In genomic region chr5:40762716-40763115, GRCh38 we compare ENCODE assay signal across 13 cellular contexts. TPM values are rescaled to one million over a fixed set of nuclear protein-coding genes. Genes with fewer than 3 reads are reported as not detected.
DNase-seq lines count a peak whose midpoint lies in the region; ATAC-seq and TF ChIP-seq lines count a peak whose summit lies in the region.
"Had no signal": no experiment of that assay in that cellular context is flagged by ENCODE, and none has a peak within 500 bp of the region (broad histone marks: within the 10 kb centered on the region; RNA-seq: fewer than 3 reads in every experiment).

No MANE protein-coding gene starts in this region.

- no peak for ATAC-seq in SK-N-SH treated with all-trans-retinoic acid at 6 μM for 48 hours
- ATAC-seq in GM21737 (IDR thresholded peaks at IDR 0.05; ENCODE audit: unreplicated experiment), result no peak
- ATAC-seq: HCT116 had no signal

- CTCF ChIA-PET in SK-N-SH (lab: Yijun Ruan, JAX), result no interaction called here
- CTCF ChIA-PET in PC-9 (lab: Charles Lee), result no interaction called here

- H3K27me3 ChIP-seq in SK-N-SH (ENCODE audit: insufficient read depth) (no peaks in the 10 kb centered on the region), PC-9 (ENCODE audit: insufficient read depth, low read depth) (no peaks in the 10 kb centered on the region)
- H3K27me3 ChIP-seq: BLaER1 treated with 17β-estradiol and CSF1 and Interleukin-3, amounts not matched to agents 10 nM and 100 nM had no signal

- POLR2A ChIA-PET in SK-N-SH (lab: Yijun Ruan, JAX), result no interaction called here
- POLR2A ChIA-PET in PC-9 (lab: Charles Lee; ENCODE audit: unreplicated experiment), result no interaction called here

- H4K20me1 ChIP-seq in SK-N-SH (ENCODE audit: insufficient read depth), result no peaks in the 10 kb centered on the region; the same call in 1 of the 2 replicates
- peaks cover 11% of the 10 kb centered on the region; the same call in 1 of the 2 replicates for H4K20me1 ChIP-seq in PC-9 (ENCODE audit: insufficient read depth)

- no peaks in the 10 kb centered on the region for H3K4me1 ChIP-seq in SK-N-SH (ENCODE audit: control insufficient read depth in 1 of 2, insufficient read depth in 2 of 2, low read depth in 1 of 2, low read length in 1 of 2)
- H3K4me1 ChIP-seq in PC-9 (replicated peaks; ENCODE audit: insufficient read depth), result no peaks in the 10 kb centered on the region
- H3K4me1 ChIP-seq: BLaER1 treated with 17β-estradiol and CSF1 and Interleukin-3, amounts not matched to agents 10 nM and 100 nM had no signal

- H3K9ac ChIP-seq in SK-N-SH, result no peak overlapping the region
- H3K9ac ChIP-seq: BLaER1 treated with 17β-estradiol and CSF1 and Interleukin-3, amounts not matched to agents 10 nM and 100 nM had no signal

- intact Hi-C loops in PC-9 (cut with micrococcal nuclease; ENCODE audit: unreplicated experiment), result no loop called here

- H3K79me2 ChIP-seq in SK-N-SH (ENCODE audit: insufficient read depth), result peaks cover 11% of the 10 kb centered on the region; the same call in 1 of the 2 replicates
- H3K79me2 ChIP-seq in PC-9 (ENCODE audit: low read depth), result no peaks in the 10 kb centered on the region

- TF ChIP-seq RAD21 in SK-N-SH (IDR thresholded peaks at IDR 0.05; ENCODE audit: low read length), result no peak

- no peak for DNase-seq in SK-N-SH
- peak; percentile 30 for DNase-seq in M059J (ENCODE audit: low read depth)
- peak; percentile 68 for DNase-seq in fibroblast of mammary gland (ENCODE audit: low read depth)
- peak; percentile 6 for DNase-seq in stromal cell of bone marrow (ENCODE audit: low read depth)
- DNase-seq in DMS 273 (lab: John Stamatoyannopoulos, UW; ENCODE audit: unreplicated experiment), result no peak
- no peak for DNase-seq in PC-9
- DNase-seq: CD4-positive, CD25-positive, alpha-beta regulatory T cell; DMS 273 treated with DMSO at 0.1 percent for 48 hours had no signal

- no peaks in the 10 kb centered on the region for H3K9me3 ChIP-seq in SK-N-SH
- no peaks in the 10 kb centered on the region for H3K9me3 ChIP-seq in PC-9 (ENCODE audit: insufficient read depth, low read depth)
- H3K9me3 ChIP-seq: BLaER1 treated with 17β-estradiol and CSF1 and Interleukin-3, amounts not matched to agents 10 nM and 100 nM had no signal

- H3K4me3 ChIP-seq in SK-N-SH (ENCODE audit: low read depth in 2 of 2, low read length in 1 of 2), result no peak overlapping the region
- H3K4me3 ChIP-seq in fibroblast of mammary gland (ENCODE audit: control insufficient read depth, low read depth, low read length), result no peak overlapping the region
- no peak overlapping the region for H3K4me3 ChIP-seq in PC-9
- H3K4me3 ChIP-seq: BLaER1 treated with 17β-estradiol and CSF1 and Interleukin-3, amounts not matched to agents 10 nM and 100 nM had no signal

- peaks cover 20% of the 10 kb centered on the region for H3F3A ChIP-seq in SK-N-SH (replicated peaks; ENCODE audit: insufficient read depth)
- H3F3A ChIP-seq in PC-9 (ENCODE audit: insufficient read depth, low read depth), result peaks cover 17% of the 10 kb centered on the region

- H3K36me3 ChIP-seq in SK-N-SH (replicated peaks in 1 of 2; ENCODE audit: control insufficient read depth in 1 of 2, insufficient read depth in 2 of 2, low read length in 1 of 2), result peaks cover 67 to 75% of the 10 kb centered on the region in 2 experiments
- peaks cover 44% of the 10 kb centered on the region for H3K36me3 ChIP-seq in PC-9 (ENCODE audit: low read depth)

- H2AFZ ChIP-seq in SK-N-SH (ENCODE audit: low read depth), result no peak overlapping the region
- H2AFZ ChIP-seq in PC-9, result no peak overlapping the region

- no peak for TF ChIP-seq CTCF in SK-N-SH (IDR thresholded peaks at IDR 0.05)
- TF ChIP-seq CTCF in fibroblast of mammary gland (conservative IDR thresholded peaks at IDR 0.05; ENCODE audit: control insufficient read depth, insufficient read depth, low read depth, low read length), result no peak
- no peak for TF ChIP-seq CTCF in PC-9 (conservative IDR thresholded peaks at IDR 0.05)

- no peak overlapping the region for H3K27ac ChIP-seq in SK-N-SH (ENCODE audit: low read depth in 2 of 2, low read length in 1 of 2)
- H3K27ac ChIP-seq in PC-9, result no peak overlapping the region
- H3K27ac ChIP-seq: 22Rv1; BLaER1 treated with 17β-estradiol and CSF1 and Interleukin-3, amounts not matched to agents 10 nM and 100 nM had no signal

- 81% methylated on average over 2 of the region's 2 CpGs for WGBS in SK-N-SH (ENCODE audit: low lambda C conversion rate)

- BruUV-seq in PC-9 (replicated peaks; lab: Mats Ljungman, UMichigan), result no TSS peak

- H3K4me2 ChIP-seq in SK-N-SH, result no peak overlapping the region
- H3K4me2 ChIP-seq in PC-9, result no peak overlapping the region
- H3K4me2 ChIP-seq: BLaER1 treated with 17β-estradiol and CSF1 and Interleukin-3, amounts not matched to agents 10 nM and 100 nM had no signal

- no peaks in the 10 kb centered on the region for H3K9me2 ChIP-seq in SK-N-SH
- H3K9me2 ChIP-seq in PC-9 (ENCODE audit: insufficient read depth), result no peaks in the 10 kb centered on the region

- no peak for TF ChIP-seq EP300 in SK-N-SH (IDR thresholded peaks at IDR 0.05; ENCODE audit: borderline replicate concordance in 1 of 2, low read depth in 1 of 2, low read length in 1 of 2)

TF ChIP-seq in SK-N-SH treated with all-trans-retinoic acid at 6 μM for 48 hours, 23 proteins besides CTCF, POLR2A, EP300 and RAD21:
- TF ChIP-seq ISL1 (CRISPR knock-in tag; IDR thresholded peaks at IDR 0.05), result 0 out of 2 replicates have a peak, but pooled peaks have one; percentile 14
- TF ChIP-seq OSR1 (CRISPR knock-in tag; IDR thresholded peaks at IDR 0.05), result no peak
TF ChIP-seq in SK-N-SH treated with all-trans-retinoic acid at 6 μM for 48 hours: peak in this region for 1.

TF ChIP-seq in SK-N-SH, 30 proteins besides CTCF, POLR2A, EP300 and RAD21:
- no peak for TF ChIP-seq RXRA (IDR thresholded peaks at IDR 0.05; ENCODE audit: borderline replicate concordance, low read depth)
- no peak for TF ChIP-seq YY1 (IDR thresholded peaks at IDR 0.05; ENCODE audit: low read depth)
- TF ChIP-seq MXI1 (IDR thresholded peaks at IDR 0.05; ENCODE audit: low read depth, low read length), result no peak
- TF ChIP-seq, protein P1, sequence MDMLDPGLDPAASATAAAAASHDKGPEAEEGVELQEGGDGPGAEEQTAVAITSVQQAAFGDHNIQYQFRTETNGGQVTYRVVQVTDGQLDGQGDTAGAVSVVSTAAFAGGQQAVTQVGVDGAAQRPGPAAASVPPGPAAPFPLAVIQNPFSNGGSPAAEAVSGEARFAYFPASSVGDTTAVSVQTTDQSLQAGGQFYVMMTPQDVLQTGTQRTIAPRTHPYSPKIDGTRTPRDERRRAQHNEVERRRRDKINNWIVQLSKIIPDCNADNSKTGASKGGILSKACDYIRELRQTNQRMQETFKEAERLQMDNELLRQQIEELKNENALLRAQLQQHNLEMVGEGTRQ (IDR thresholded peaks at IDR 0.05; ENCODE audit: borderline replicate concordance, low read depth, low read length), result no peak
- TF ChIP-seq SMC3 (IDR thresholded peaks at IDR 0.05; ENCODE audit: low read depth, low read length), result no peak
- no peak for TF ChIP-seq PBX3 (IDR thresholded peaks at IDR 0.05)
- TF ChIP-seq FOSL2 (IDR thresholded peaks at IDR 0.05; ENCODE audit: borderline replicate concordance, low read depth), result no peak
- TF ChIP-seq REST (IDR thresholded peaks at IDR 0.05; ENCODE audit: low read depth, low read length), result no peak
- no peak for TF ChIP-seq EZH2phosphoT487 (IDR thresholded peaks at IDR 0.05; ENCODE audit: borderline replicate concordance, low read depth)

RNA-seq across cellular contexts. Expression of gene TTC33, which starts 7.0 kb away (rescaled TPM):
- 2.2 and 3.3 TPM in 2 replicates for polyA plus RNA-seq in SK-N-SH (2012; rRNA removed)
- 4.3 and 4.9 TPM in 2 replicates for polyA plus RNA-seq in SK-N-SH (2012; cell fraction: cytosol; rRNA removed)
- 1.9 and 4.5 TPM in 2 replicates for polyA plus RNA-seq in SK-N-SH (2012; cell fraction: nucleus; rRNA removed)
- 13.6 and 16.7 TPM in 2 replicates for total RNA-seq in M059J (2014; rRNA removed; shearing (Covaris generic))
- total RNA-seq in PC-9 (2021), result 29.4 and 30.2 TPM in 2 replicates

RNA-seq across cellular contexts. Expression of gene PRKAA1, which starts 35.5 kb away (rescaled TPM):
- polyA plus RNA-seq in SK-N-SH (2012; rRNA removed), result 23.2 and 34.4 TPM in 2 replicates
- polyA plus RNA-seq in SK-N-SH (2012; cell fraction: cytosol; rRNA removed), result 24.4 and 27.7 TPM in 2 replicates
- 63.9 and 115 TPM in 2 replicates for polyA plus RNA-seq in SK-N-SH (2012; cell fraction: nucleus; rRNA removed)
- 59.4 and 79.2 TPM in 2 replicates for total RNA-seq in M059J (2014; rRNA removed; shearing (Covaris generic))
- total RNA-seq in PC-9 (2021), result 155 and 178 TPM in 2 replicates

Comparison
In these comparisons a context has a peak if more than half of its experiments do, and no peak if none do; other contexts are left out.
1. DNase-seq: peak in M059J (single experiment), fibroblast of mammary gland (single experiment) and stromal cell of bone marrow (single experiment); none in SK-N-SH (single experiment), DMS 273 (single experiment) and PC-9 (0 of 2).